8 cellular contexts compared by ENCODE assay signal in genomic region chr2:177264539-177265385, GRCh38. TPM values are rescaled to one million over a fixed set of nuclear protein-coding genes. Genes with fewer than 3 reads are reported as not detected.
DNase-seq lines count a peak whose midpoint lies in the region; ATAC-seq and TF ChIP-seq lines count a peak whose summit lies in the region.

TSS of gene NFE2L2 (minus strand) at chr2:177264727. CDS start at chr2:177264576, 151 bp downstream.

- peak within 1 kb of the TSS; percentile 97 to 99 for H3K27ac Mint-ChIP-seq in natural killer cell

- H3K9me3 Mint-ChIP-seq in natural killer cell, result no peaks in the 10 kb centered on the region

- H3K36me3 Mint-ChIP-seq in natural killer cell, result no peaks in the 10 kb centered on the region

- H3K27me3 Mint-ChIP-seq in natural killer cell (ENCODE audit: low read depth in 2 of 2), result no peaks in the 10 kb centered on the region

- ATAC-seq in natural killer cell, result peak; percentile 68 to 86 (median 76)

- intact Hi-C loops in natural killer cell (cut with micrococcal nuclease), result loop anchor here (5.0 to 10.0 kb wide), 3 partner anchors 33 to 350 kb away; a partner anchor contains a TSS

- H3K4me3 Mint-ChIP-seq in natural killer cell, result peak within 1 kb of the TSS; percentile 97

- no peak for TF ChIP-seq CTCF in natural killer cell (IDR thresholded peaks at IDR 0.05)

- peaks cover 44 to 51% of the 10 kb centered on the region in 2 donors for H3K4me1 Mint-ChIP-seq in natural killer cell

- DNase-seq in EL, result peak; percentile 89
- DNase-seq in H4 (ENCODE audit: low spot score), result peak; percentile 76
- DNase-seq in LoVo (ENCODE audit: low spot score), result peak; percentile 86
- DNase-seq in SHP77 (lab: John Stamatoyannopoulos, UW), result peak; percentile 56 to 66
- DNase-seq in activated T-helper 9 cell treated with anti-CD3 and anti-CD28 coated beads, Interleukin-2, amount 50 U/mL, for 16 hours (ENCODE audit: low read depth), result peak; percentile 97
- peak; percentile 81 for DNase-seq in fibroblast of peridontal ligament (ENCODE audit: extremely low read depth)
- DNase-seq in natural killer cell, result peak; percentile 96
- DNase-seq in stimulated activated naive CD4-positive, alpha-beta T cell (lab: John Stamatoyannopoulos, UW), result peak; percentile 89 to 93 (median 92)

RNA-seq across cellular contexts. Expression of gene NFE2L2, which starts in this region (rescaled TPM):
- 116 and 128 TPM in 2 replicates for total RNA-seq in H4 (2014; rRNA removed; shearing (Covaris generic))
- total RNA-seq in natural killer cell, result 10 to 100 TPM; 76.0 to 99.8 (median 84.6) TPM

Comparison
In these comparisons a context has a peak if more than half of its experiments do, and no peak if none do; other contexts are left out.
1. Peak in every context shown above with its lines: DNase-seq and ATAC-seq.